In the genomic region with DNA sequence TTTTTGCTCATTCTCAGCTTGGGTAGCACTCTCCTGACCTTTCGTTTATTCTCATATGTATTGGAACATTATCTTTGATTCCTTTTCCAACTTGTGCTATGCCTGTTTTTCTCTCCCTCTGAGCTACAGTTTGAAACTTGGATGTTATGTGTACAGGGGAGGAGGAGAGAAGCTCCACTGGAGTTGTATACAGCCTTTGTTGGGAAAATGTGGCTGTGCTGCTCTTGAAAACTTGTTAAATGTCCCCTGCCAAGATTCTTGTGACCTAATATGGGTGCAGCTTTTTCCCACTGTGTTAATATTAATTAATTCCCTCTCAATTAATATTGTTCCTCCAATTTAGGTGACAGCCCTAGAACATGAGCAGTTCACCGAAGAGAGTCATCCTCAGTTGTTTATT, we compare ENCODE assay signal across 13 cellular contexts.
"Had no signal": no experiment of that assay in that cellular context is flagged by ENCODE, and none has a peak within 500 bp of the region (broad histone marks: within the 10 kb centered on the region; RNA-seq: fewer than 3 reads in every experiment).

No MANE protein-coding gene starts in this region.

- H3K4me1 ChIP-seq: foreskin keratinocyte, transverse colon had no signal

- H3K4me3 ChIP-seq: thoracic aorta, transverse colon had no signal

- H3K36me3 ChIP-seq: neutrophil, thoracic aorta, transverse colon had no signal

- DNase-seq: endodermal cell; erythroblast; foreskin keratinocyte; kidney glomerular epithelial cell; midbrain; nephron progenitor cell; right cardiac atrium; small intestine; stimulated activated CD4-positive, alpha-beta T cell treated with anti-CD3 and anti-CD28 coated beads, Interleukin-2, amount 100 ng/mL, for 48 hours; stimulated activated naive CD8-positive, alpha-beta T cell treated with anti-CD3 and anti-CD28 coated beads, Interleukin-15, Interleukin-2, amounts not matched to agents 100 U/mL and 50 U/mL, for 24 hours; transverse colon had no signal

- H3K27ac ChIP-seq: foreskin keratinocyte, neutrophil, thoracic aorta, transverse colon had no signal

- H3K27me3 ChIP-seq: foreskin keratinocyte, neutrophil, transverse colon had no signal

- H3K9me3 ChIP-seq: neutrophil, thoracic aorta, transverse colon had no signal
